In the genomic region with DNA sequence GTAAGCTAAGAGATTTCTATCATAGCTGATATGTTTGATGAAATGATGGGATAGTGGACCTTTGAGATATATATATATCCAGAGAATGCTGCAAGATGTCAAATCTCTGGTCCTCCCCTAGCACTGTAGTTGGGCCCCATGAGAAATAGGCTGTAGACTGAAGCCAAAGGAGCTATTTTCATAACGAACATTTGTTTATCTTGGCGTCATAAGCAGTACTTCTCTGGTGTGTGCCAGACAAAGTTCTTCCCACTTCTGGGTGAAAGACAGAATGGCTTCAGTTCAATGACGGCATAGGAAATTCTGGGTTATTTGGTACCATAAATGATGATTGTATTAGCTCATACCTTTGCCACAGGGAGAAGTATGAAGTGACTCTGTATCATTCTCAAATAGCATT, we compare ENCODE assay signal across 23 cellular contexts.
"Had no signal": no experiment of that assay in that cellular context is flagged by ENCODE, and none has a peak within 500 bp of the region (broad histone marks: within the 10 kb centered on the region; RNA-seq: fewer than 3 reads in every experiment).

No MANE protein-coding gene starts in this region.

- H3K27ac ChIP-seq: heart left ventricle, parathyroid adenoma, prostate gland, right lobe of liver, spleen had no signal

- FAIRE-seq: endothelial cell of umbilical vein, urothelium cell line had no signal

- H3K27me3 ChIP-seq: heart left ventricle, right lobe of liver, spleen had no signal

- H3K79me2 ChIP-seq: parathyroid adenoma had no signal

- ATAC-seq: heart left ventricle; left colon; naive thymus-derived CD4-positive, alpha-beta T cell; stimulated activated memory B cell treated with anti-CD40 and anti-IgM and Interleukin-4, amounts not matched to agents 10 μg/mL and 1 μg/mL and 100 μg/mL, for 72 hours; stimulated activated naive CD8-positive, alpha-beta T cell treated with anti-CD3 and anti-CD28 coated beads, Interleukin-15, amount 100 ng/mL, for 72 hours had no signal

- H3K9ac ChIP-seq: parathyroid adenoma had no signal

- H3K9me3 ChIP-seq: prostate gland, right lobe of liver, spleen had no signal

- H3K36me3 ChIP-seq: heart left ventricle, prostate gland, right lobe of liver, spleen had no signal

- DNase-seq: effector CD4-positive, alpha-beta T cell; endodermal cell; erythroblast; foreskin melanocyte; heart left ventricle; hippocampal formation; left colon; mammary epithelial cell; naive thymus-derived CD4-positive, alpha-beta T cell; nephron progenitor cell; right lobe of liver; spleen; stimulated activated CD4-positive, alpha-beta T cell treated with anti-CD3 and anti-CD28 coated beads, Interleukin-15, amount 100 ng/mL, for 24 hours; stimulated activated CD4-positive, alpha-beta T cell treated with anti-CD3 and anti-CD28 coated beads, Interleukin-1b, Interleukin-23, amount 100 ng/mL, for 48 hours; stimulated activated CD4-positive, alpha-beta T cell treated with anti-CD3 and anti-CD28 coated beads, Interleukin-4, amount 100 ng/mL, for 24 hours; stimulated activated naive CD8-positive, alpha-beta T cell treated with anti-CD3 and anti-CD28 coated beads, Interleukin-15, amount 100 ng/mL, for 72 hours; substantia nigra had no signal

- H3K4me3 ChIP-seq: coronary artery, heart left ventricle, prostate gland, right lobe of liver, spleen had no signal

- H2AFZ ChIP-seq: parathyroid adenoma had no signal

- H3K4me1 ChIP-seq: parathyroid adenoma, prostate gland, right lobe of liver, spleen had no signal
